ENCODE assay signal across 8 cellular contexts in genomic region chr5:151253604-151253948, GRCh38. TPM values are rescaled to one million over a fixed set of nuclear protein-coding genes. Genes with fewer than 3 reads are reported as not detected.
DNase-seq lines count a peak whose midpoint lies in the region; ATAC-seq, FAIRE-seq and TF ChIP-seq lines count a peak whose summit lies in the region.

No MANE protein-coding gene starts in this region.

- H3K4me1 ChIP-seq in BLaER1 treated with 17β-estradiol and CSF1 and Interleukin-3, amounts not matched to agents 10 nM and 100 nM: peaks cover 61 to 76% (median 71%) of the 10 kb centered on the region in 10 experiments
- peaks cover 0 to 12% (median 5%) of the 10 kb centered on the region in 4 experiments for H3K4me1 ChIP-seq in H1 (replicated peaks in 1 of 4; ENCODE audit: control insufficient read depth in 3 of 4, insufficient read depth in 4 of 4, low read length in 3 of 4)

- TF ChIP-seq CTCF in H1 (IDR thresholded peaks at IDR 0.05; ENCODE audit: control extremely low read depth in 1 of 3, insufficient read depth in 1 of 3, low read depth in 1 of 3, low read length in 3 of 3): no peak
- no peak for TF ChIP-seq CTCF in nephron progenitor cell (IDR thresholded peaks at IDR 0.05)

- no peak overlapping the region for H2AK5ac ChIP-seq in H1 (ENCODE audit: low read depth, low read length)

- peak overlapping the region; percentile 71 to 84 (median 77) for H3K4me3 ChIP-seq in BLaER1 treated with 17β-estradiol and CSF1 and Interleukin-3, amounts not matched to agents 10 nM and 100 nM
- H3K4me3 ChIP-seq in H1 (ENCODE audit: extremely low read depth in 1 of 4, insufficient read depth in 2 of 4, low read depth in 3 of 4, low read length in 4 of 4): peak overlapping the region; percentile 72 to 84 (median 74)

- H3K9me3 ChIP-seq in BLaER1 treated with 17β-estradiol and CSF1 and Interleukin-3, amounts not matched to agents 10 nM and 100 nM (replicated peaks in 1 of 11): no peaks in the 10 kb centered on the region
- no peaks in the 10 kb centered on the region for H3K9me3 ChIP-seq in H1 (ENCODE audit: insufficient read depth in 2 of 2, low read depth in 1 of 2, low read length in 1 of 2)

- peaks cover 52% of the 10 kb centered on the region for H3K4me1 Mint-ChIP-seq in nephron progenitor cell

- H3K4me3 Mint-ChIP-seq in nephron progenitor cell: peak overlapping the region; percentile 85

- H3K23ac ChIP-seq in H1 (ENCODE audit: insufficient read length): no peak overlapping the region

- CTCF ChIA-PET in H1 (lab: Charles Lee; ENCODE audit: partially characterized antibody): interaction anchor here (1.0 to 2.2 kb wide), 8 partner anchors 11 to 486 kb away, joined by 3 to 9 read pairs (median 4); partner anchors contain the start of gene CCDC69

- H3K27me3 Mint-ChIP-seq in nephron progenitor cell (ENCODE audit: low read depth, poor library complexity): peaks cover 18% of the 10 kb centered on the region

- H3K27ac ChIP-seq in BLaER1 treated with 17β-estradiol and CSF1 and Interleukin-3, amounts not matched to agents 10 nM and 100 nM: peak overlapping the region; percentile 56 to 80 (median 74)
- H3K27ac ChIP-seq in H1 (ENCODE audit: low read depth, low read length): no peak overlapping the region

- FAIRE-seq in H1 (lab: Jason Lieb, UNC): no peak

- H4K8ac ChIP-seq in H1 (ENCODE audit: extremely low read depth, insufficient read depth, low read length): no peak overlapping the region

- no peak for TF ChIP-seq RAD21 in H1 (IDR thresholded peaks at IDR 0.05 in 1 of 2, conservative IDR thresholded peaks at IDR 0.05 in 1 of 2; ENCODE audit: low read depth in 2 of 2, low read length in 2 of 2)

- H3K56ac ChIP-seq in H1 (replicated peaks; ENCODE audit: insufficient read length, low read depth, low read length): peak overlapping the region; percentile 67

- peaks cover 0 to 25% (median 0%) of the 10 kb centered on the region in 11 experiments; a peak in 5 of 22 replicates for H4K20me1 ChIP-seq in BLaER1 treated with 17β-estradiol and CSF1 and Interleukin-3, amounts not matched to agents 10 nM and 100 nM
- no peaks in the 10 kb centered on the region for H4K20me1 ChIP-seq in H1 (replicated peaks in 1 of 2; ENCODE audit: control insufficient read depth in 1 of 2, insufficient read depth in 2 of 2, low read length in 2 of 2)

- TF ChIP-seq POLR2A in H1 (IDR thresholded peaks at IDR 0.05; ENCODE audit: control extremely low read depth in 1 of 2, low read depth in 2 of 2, low read length in 2 of 2): no peak

- H2BK20ac ChIP-seq in H1 (ENCODE audit: low read length): no peak overlapping the region

- POLR2A ChIA-PET in H1 (lab: Charles Lee; ENCODE audit: partially characterized antibody): interaction anchor here (0.8 to 1.2 kb wide), 4 partner anchors 19 to 517 kb away, joined by 3 read pairs; partner anchors contain the start of gene G3BP1

- H3K4me2 ChIP-seq in BLaER1 treated with 17β-estradiol and CSF1 and Interleukin-3, amounts not matched to agents 10 nM and 100 nM: peak overlapping the region; percentile 89 to 99 (median 98)
- peak overlapping the region; percentile 85 to 99 for H3K4me2 ChIP-seq in H1 (ENCODE audit: insufficient read depth in 1 of 2, low read depth in 2 of 2, low read length in 2 of 2)

- H3K27ac Mint-ChIP-seq in nephron progenitor cell: no peak overlapping the region

- peaks cover 0 to 8% of the 10 kb centered on the region in 2 experiments; a peak in 2 of 4 replicates for H3K79me2 ChIP-seq in H1 (ENCODE audit: control insufficient read depth in 1 of 2, insufficient read depth in 2 of 2, low read length in 2 of 2)

- H3K18ac ChIP-seq in H1 (ENCODE audit: extremely low read depth, low read length): 0 out of 2 replicates have a peak overlapping the region, but pooled peaks have one; percentile 36

- H3K4ac ChIP-seq in H1 (replicated peaks; ENCODE audit: insufficient read length, low read depth, low read length): no peak overlapping the region

- H3K23me2 ChIP-seq in H1 (ENCODE audit: low read depth, low read length): peaks cover 6% of the 10 kb centered on the region; the same call in 1 of the 2 replicates

- no peak overlapping the region for H2BK5ac ChIP-seq in H1 (ENCODE audit: low read depth, low read length)

- no peaks in the 10 kb centered on the region for H3K9me3 Mint-ChIP-seq in nephron progenitor cell

- WGBS in H1 (ENCODE audit: extremely low coverage in 1 of 2, insufficient coverage in 1 of 2, insufficient read length in 1 of 2, insufficient replicate concordance in 2 of 2, low coverage in 1 of 2, low lambda C conversion rate in 2 of 2, missing lambda C conversion rate in 1 of 2), 2 experiments: 49% methylated on average over 5 of the region's 5 CpGs; no CpG with 5 or more reads in 1 of the 2 experiments

- H2BK120ac ChIP-seq in H1 (replicated peaks; ENCODE audit: low read depth, low read length): no peak overlapping the region

- H3K14ac ChIP-seq in H1 (ENCODE audit: insufficient read length): peak overlapping the region; percentile 5

- H4K5ac ChIP-seq in H1 (ENCODE audit: insufficient read length, low read depth, low read length): no peak overlapping the region

- DNase-seq in NAMALWA (ENCODE audit: low spot score): peak; percentile 46
- no peak for DNase-seq in H1 (ENCODE audit: low read depth in 1 of 2, low spot score in 2 of 2)
- DNase-seq in nephron progenitor cell: no peak
- DNase-seq in DMS53 treated with DMSO at 0.1 percent for 48 hours (lab: John Stamatoyannopoulos, UW; ENCODE audit: unreplicated experiment): no peak
- no peak for DNase-seq in DMS114 treated with DMSO at 0.1 percent for 48 hours (lab: John Stamatoyannopoulos, UW; ENCODE audit: unreplicated experiment)
- no peak for DNase-seq in D341Med (ENCODE audit: low spot score)

- H3K9ac ChIP-seq in BLaER1 treated with 17β-estradiol and CSF1 and Interleukin-3, amounts not matched to agents 10 nM and 100 nM: peak overlapping the region; percentile 74 to 84 (median 82)
- H3K9ac ChIP-seq in H1 (replicated peaks in 1 of 4; ENCODE audit: extremely low read depth in 1 of 4, low read depth in 3 of 4, low read length in 3 of 4): peak overlapping the region; percentile 51 to 86 (median 56); a peak in 6 of 7 replicates

- H3K79me1 ChIP-seq in H1 (ENCODE audit: low read depth, low read length): no peaks in the 10 kb centered on the region

- no peak overlapping the region for H2BK15ac ChIP-seq in H1 (ENCODE audit: low read length)

- H3K36me3 Mint-ChIP-seq in nephron progenitor cell (ENCODE audit: low read depth): no peaks in the 10 kb centered on the region

- H3K36me3 ChIP-seq in BLaER1 treated with 17β-estradiol and CSF1 and Interleukin-3, amounts not matched to agents 10 nM and 100 nM: peaks cover 0 to 6% (median 0%) of the 10 kb centered on the region in 11 experiments; a peak in 1 of 22 replicates
- no peaks in the 10 kb centered on the region; a peak in 1 of 8 replicates for H3K36me3 ChIP-seq in H1 (ENCODE audit: control insufficient read depth in 2 of 4, insufficient read depth in 4 of 4, low read length in 3 of 4)

- TF ChIP-seq EP300 in H1 (IDR thresholded peaks at IDR 0.05; ENCODE audit: borderline replicate concordance in 1 of 2, low read depth in 2 of 2, low read length in 2 of 2): no peak

- no peak overlapping the region for H4K91ac ChIP-seq in H1 (replicated peaks; ENCODE audit: insufficient read length, low read length)

- H2BK12ac ChIP-seq in H1 (ENCODE audit: low read depth, low read length): peak overlapping the region; percentile 18; the same call in 1 of the 2 replicates

- H2AFZ ChIP-seq in H1 (ENCODE audit: low read length): no peak overlapping the region

- H3K27me3 ChIP-seq in BLaER1 treated with 17β-estradiol and CSF1 and Interleukin-3, amounts not matched to agents 10 nM and 100 nM: no peaks in the 10 kb centered on the region
- no peaks in the 10 kb centered on the region for H3K27me3 ChIP-seq in H1 (replicated peaks in 1 of 4; ENCODE audit: control insufficient read depth in 3 of 4, extremely low read depth in 1 of 4, insufficient read depth in 3 of 4, low read length in 3 of 4)

- no peak for ATAC-seq in HG02981 (IDR thresholded peaks at IDR 0.05; ENCODE audit: unreplicated experiment)

TF ChIP-seq in H1, 55 proteins besides CTCF, POLR2A, EP300 and RAD21 (continues in another document):
- TF ChIP-seq SIN3A (conservative IDR thresholded peaks at IDR 0.05 in 1 of 2, IDR thresholded peaks at IDR 0.05 in 1 of 2; ENCODE audit: low read depth in 1 of 2, low read length in 2 of 2) (no peak), JUN (IDR thresholded peaks at IDR 0.05; ENCODE audit: low read depth, low read length) (no peak), TBP (IDR thresholded peaks at IDR 0.05; ENCODE audit: low read depth, low read length) (no peak), TCF12 (IDR thresholded peaks at IDR 0.05; ENCODE audit: low read depth, low read length) (no peak)

RNA-seq across cellular contexts. Expression of gene GM2A, which starts 0.6 kb away (rescaled TPM):
- total RNA-seq in H1 (2021; fragmentation: NEBNext Ultra II Directional; extraction: Animal tissue kit (Norgen Biotek cat#: 25700)): 30.4 and 32.2 TPM in 2 replicates
- polyA plus RNA-seq in H1 (2011; rRNA removed): 18.5 TPM in 2 replicates
- 14.2 TPM for polyA plus RNA-seq in H1 (2011; cell fraction: cytosol; rRNA removed)
- 15.6 TPM for polyA plus RNA-seq in H1 (2011; cell fraction: nucleus; rRNA removed)
- 21.1 to 25.1 TPM (median 22.7 TPM) in 4 replicates for polyA plus RNA-seq in H1 (2012, experiment 1 of 2)
- polyA plus RNA-seq in H1 (2012, experiment 2 of 2): 26.6 TPM
- 32.5 TPM for polyA plus RNA-seq in H1 (2013, experiment 1 of 2)
- 42.1 TPM for polyA plus RNA-seq in H1 (2013, experiment 2 of 2)
- 31.3 and 32.5 TPM in 2 replicates for polyA minus RNA-seq in H1 (2011; rRNA and poly(A)+ RNA removed)
- polyA minus RNA-seq in H1 (2011; cell fraction: cytosol; rRNA and poly(A)+ RNA removed): 14.6 TPM
- polyA minus RNA-seq in H1 (2011; cell fraction: nucleus; rRNA and poly(A)+ RNA removed): 12.3 TPM

RNA-seq across cellular contexts. Expression of gene CCDC69, which starts 29.7 kb away (rescaled TPM):
- total RNA-seq in H1 (2021; fragmentation: NEBNext Ultra II Directional; extraction: Animal tissue kit (Norgen Biotek cat#: 25700)): 10.8 and 11.5 TPM in 2 replicates
- polyA plus RNA-seq in H1 (2011; rRNA removed): 6.4 and 8.4 TPM in 2 replicates
- polyA plus RNA-seq in H1 (2011; cell fraction: cytosol; rRNA removed): 9.6 TPM
- 5.8 TPM for polyA plus RNA-seq in H1 (2011; cell fraction: nucleus; rRNA removed)
- polyA plus RNA-seq in H1 (2012, experiment 1 of 2): 9.0 to 9.4 TPM (median 9.1 TPM) in 4 replicates
- polyA plus RNA-seq in H1 (2012, experiment 2 of 2): 8.2 TPM
- 7.8 TPM for polyA plus RNA-seq in H1 (2013, experiment 1 of 2)
- polyA plus RNA-seq in H1 (2013, experiment 2 of 2): 7.9 TPM
- 8.5 and 10.7 TPM in 2 replicates for polyA minus RNA-seq in H1 (2011; rRNA and poly(A)+ RNA removed)
- polyA minus RNA-seq in H1 (2011; cell fraction: cytosol; rRNA and poly(A)+ RNA removed): 4.3 TPM
- 6.9 TPM for polyA minus RNA-seq in H1 (2011; cell fraction: nucleus; rRNA and poly(A)+ RNA removed)

RNA-seq across cellular contexts. Expression of gene SLC36A3, which starts 50.0 kb away (rescaled TPM):
- total RNA-seq in H1 (2021; fragmentation: NEBNext Ultra II Directional; extraction: Animal tissue kit (Norgen Biotek cat#: 25700)): not detected in 2 replicates
- polyA plus RNA-seq in H1 (2011; rRNA removed): not detected in 2 replicates
- polyA plus RNA-seq in H1 (2011; cell fraction: cytosol; rRNA removed): not detected
- polyA plus RNA-seq in H1 (2011; cell fraction: nucleus; rRNA removed): not detected
- not detected in 4 replicates for polyA plus RNA-seq in H1 (2012, experiment 1 of 2)
- polyA plus RNA-seq in H1 (2012, experiment 2 of 2): not detected
- not detected for polyA plus RNA-seq in H1 (2013, experiment 1 of 2)
- polyA plus RNA-seq in H1 (2013, experiment 2 of 2): not detected
- not detected in 2 replicates for polyA minus RNA-seq in H1 (2011; rRNA and poly(A)+ RNA removed)
- polyA minus RNA-seq in H1 (2011; cell fraction: cytosol; rRNA and poly(A)+ RNA removed): not detected
- polyA minus RNA-seq in H1 (2011; cell fraction: nucleus; rRNA and poly(A)+ RNA removed): not detected
